Comparison of ENCODE assay signal across 8 cellular contexts in the genomic region with DNA sequence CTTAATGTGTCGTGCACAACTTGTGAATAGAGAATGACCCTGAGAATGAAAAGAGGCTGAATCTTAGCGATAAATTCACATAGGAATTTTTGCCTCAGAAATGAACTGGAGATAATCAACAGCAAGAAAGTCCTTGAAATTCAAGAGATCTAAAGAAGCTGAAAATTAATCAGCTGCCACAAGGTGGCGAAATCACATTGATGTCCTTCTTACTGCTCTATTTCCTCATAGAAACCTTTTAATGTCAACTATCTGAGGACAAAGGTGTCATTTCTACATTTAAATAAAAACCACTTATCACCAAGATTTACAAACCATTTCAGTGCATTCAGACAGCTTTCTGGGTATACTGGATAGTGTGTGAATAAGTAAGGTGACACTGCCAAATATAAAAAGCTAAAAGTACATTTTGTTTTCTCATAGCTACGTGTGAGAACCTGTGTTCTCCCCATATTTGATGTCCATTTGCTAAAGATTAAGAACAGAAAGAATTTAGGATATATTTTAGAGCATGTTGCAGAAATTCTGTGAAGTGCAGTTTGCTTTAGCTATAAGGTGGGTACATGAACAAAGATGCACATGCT.
A peak's percentile ranks its signal among the peaks of the same experiment; 100 is the strongest.
DNase-seq lines count a peak whose midpoint lies in the region; ATAC-seq and TF ChIP-seq lines count a peak whose summit lies in the region.

No MANE protein-coding gene starts in this region.

- ATAC-seq in left lung (peak; percentile 59), GM18873 (IDR thresholded peaks at IDR 0.05; ENCODE audit: low FRiP score, unreplicated experiment) (no peak)
- no peak for ATAC-seq in activated CD4-positive, CD25-positive, alpha-beta regulatory T cell treated with anti-CD3 and anti-CD28 coated beads, Interleukin-2, amount 50 U/mL, for 24 hours

- no peaks in the 10 kb centered on the region for H3K9me3 ChIP-seq in HEK293 (ENCODE audit: control insufficient read depth, insufficient read depth, low read depth, low read length)
- no peaks in the 10 kb centered on the region for H3K9me3 ChIP-seq in left lung

- CTCF ChIA-PET in HEK293 (lab: Yijun Ruan, JAX), result interaction anchor here (0.6 to 2.0 kb wide), 19 partner anchors 8 to 1656 kb away, joined by 3 to 7 read pairs (median 3); no protein-coding TSS in a partner anchor

- POLR2A ChIA-PET in HEK293 (lab: Yijun Ruan, JAX), result no interaction called here

- H3K4me3 ChIP-seq in HEK293 (ENCODE audit: low read depth, low read length) (no peak overlapping the region), brain microvascular endothelial cell (ENCODE audit: low read depth, low read length) (no peak overlapping the region), left lung (no peak overlapping the region)

- no peak for TF ChIP-seq CTCF in HEK293 (tag by site-specific recombination; IDR thresholded peaks at IDR 0.05)
- TF ChIP-seq CTCF in brain microvascular endothelial cell (IDR thresholded peaks at IDR 0.05; ENCODE audit: low read depth, low read length, missing control alignments), result peak; percentile 52
- peak; percentile 24 to 48 for TF ChIP-seq CTCF in left lung (IDR thresholded peaks at IDR 0.05)

- H3K36me3 ChIP-seq in HEK293 (ENCODE audit: control insufficient read depth in 2 of 2, insufficient read depth in 1 of 2, low read length in 2 of 2) (no peaks in the 10 kb centered on the region), brain microvascular endothelial cell (replicated peaks) (no peaks in the 10 kb centered on the region), left lung (no peaks in the 10 kb centered on the region)

- peaks cover 13% of the 10 kb centered on the region for H3K4me1 ChIP-seq in HEK293 (ENCODE audit: control insufficient read depth, insufficient read depth, low read length)
- peaks cover 0 to 4% of the 10 kb centered on the region in 2 donors for H3K4me1 ChIP-seq in left lung

- H3K27me3 ChIP-seq in brain microvascular endothelial cell (replicated peaks) (no peaks in the 10 kb centered on the region), left lung (no peaks in the 10 kb centered on the region)

- in situ Hi-C loops in brain microvascular endothelial cell (cut with HindIII; ENCODE audit: low pct_ligation_motif_present, low sequenced_read_pairs), result no loop called here

- peak; percentile 66 for DNase-seq in Daoy (ENCODE audit: low read depth)
- peak; percentile 63 to 72 for DNase-seq in NCI-H446 (lab: John Stamatoyannopoulos, UW)
- DNase-seq in brain microvascular endothelial cell, result peak; percentile 66
- DNase-seq in left lung, result peak in 1 of 2 donors; percentile 33
- no peak for DNase-seq in activated T-cell treated with anti-CD3 and anti-CD28 coated beads, Interleukin-2, amount 50 U/mL, for 1 hour

- intact Hi-C loops in left lung (cut with DNase I), result no loop called here

- H3K27ac ChIP-seq in HEK293 (ENCODE audit: extremely low read depth, low read depth, low read length) (no peak overlapping the region), brain microvascular endothelial cell (no peak overlapping the region), left lung (no peak overlapping the region)

TF ChIP-seq in HEK293, 187 proteins besides CTCF, POLR2A, EP300 and RAD21:
- TF ChIP-seq ZNF843 (tag by site-specific recombination; IDR thresholded peaks at IDR 0.05) (no peak), ZNF660 (tag by site-specific recombination; IDR thresholded peaks at IDR 0.05) (peak; percentile 67), ZNF654 (tag by site-specific recombination; IDR thresholded peaks at IDR 0.05; ENCODE audit: low read depth) (peak; percentile 36)
